In genomic region chr10:80168679-80169380, GRCh38 we compare ENCODE assay signal across 8 cellular contexts. TPM values are rescaled to one million over a fixed set of nuclear protein-coding genes. Genes with fewer than 3 reads are reported as not detected.
DNase-seq lines count a peak whose midpoint lies in the region; FAIRE-seq and TF ChIP-seq lines count a peak whose summit lies in the region.
"Had no signal": no experiment of that assay in that cellular context is flagged by ENCODE, and none has a peak within 500 bp of the region (broad histone marks: within the 10 kb centered on the region; RNA-seq: fewer than 3 reads in every experiment).

No MANE protein-coding gene starts in this region.

- H3K27ac Mint-ChIP-seq in glutamatergic neuron (ENCODE audit: unreplicated experiment): no peak overlapping the region

- no peak overlapping the region for H3K56ac ChIP-seq in H1 (replicated peaks; ENCODE audit: insufficient read length, low read depth, low read length)

- TF ChIP-seq CTCF in MM.1S (IDR thresholded peaks at IDR 0.05; ENCODE audit: low read length) (peak; percentile 64), H1 (IDR thresholded peaks at IDR 0.05; ENCODE audit: control extremely low read depth in 1 of 3, insufficient read depth in 1 of 3, low read depth in 1 of 3, low read length in 3 of 3) (peak; percentile 60 to 65 (median 62)), glutamatergic neuron (IDR thresholded peaks at IDR 0.05; ENCODE audit: partially characterized antibody, unreplicated experiment) (no peak)

- H3K9me3 Mint-ChIP-seq in glutamatergic neuron (ENCODE audit: unreplicated experiment): peaks cover 19% of the 10 kb centered on the region

- peak; percentile 42 for DNase-seq in GM18507 (ENCODE audit: extremely low spot score, insufficient read length, low read depth)
- peak; percentile 24 for DNase-seq in MM.1S
- DNase-seq in H1 (ENCODE audit: low read depth in 1 of 2, low spot score in 2 of 2): peak in 1 of 2 experiments; percentile 77
- DNase-seq in kidney glomerular epithelial cell (lab: John Stamatoyannopoulos, UW): no peak
- no peak for DNase-seq in glutamatergic neuron
- DNase-seq in G401 (ENCODE audit: low spot score): no peak

- no peak overlapping the region for H3K4me3 Mint-ChIP-seq in glutamatergic neuron (ENCODE audit: unreplicated experiment)

- no peak overlapping the region for H3K4ac ChIP-seq in H1 (replicated peaks; ENCODE audit: insufficient read length, low read depth, low read length)

- in situ Hi-C loops in G401 (cut with HindIII; ENCODE audit: low sequenced_read_pairs): no loop called here

- no peak overlapping the region for H3K23ac ChIP-seq in H1 (ENCODE audit: insufficient read length)

- H2BK120ac ChIP-seq in H1 (replicated peaks; ENCODE audit: low read depth, low read length): no peak overlapping the region

- H3K4me1 ChIP-seq in MM.1S (ENCODE audit: low read length): no peaks in the 10 kb centered on the region
- peaks cover 4 to 16% (median 9%) of the 10 kb centered on the region in 4 experiments for H3K4me1 ChIP-seq in H1 (replicated peaks in 1 of 4; ENCODE audit: control insufficient read depth in 3 of 4, insufficient read depth in 4 of 4, low read length in 3 of 4)
- H3K4me1 ChIP-seq in skeletal muscle tissue (ENCODE audit: control insufficient read depth in 3 of 3, insufficient read depth in 3 of 3, low read length in 3 of 3): peaks cover 74 to 79% (median 79%) of the 10 kb centered on the region in 3 donors

- H4K8ac ChIP-seq in H1 (ENCODE audit: extremely low read depth, insufficient read depth, low read length): peak overlapping the region; percentile 47; the same call in 1 of the 2 replicates

- H2BK5ac ChIP-seq in H1 (ENCODE audit: low read depth, low read length): no peak overlapping the region

- H2AK5ac ChIP-seq in H1 (ENCODE audit: low read depth, low read length): no peak overlapping the region

- FAIRE-seq in GM18507 (lab: Jason Lieb, UNC): no peak
- FAIRE-seq in H1 (lab: Jason Lieb, UNC): no peak

- H3K9ac ChIP-seq in MM.1S (ENCODE audit: low read length) (no peak overlapping the region), H1 (replicated peaks in 1 of 4; ENCODE audit: extremely low read depth in 1 of 4, low read depth in 3 of 4, low read length in 3 of 4) (no peak overlapping the region), skeletal muscle tissue (ENCODE audit: low read depth in 1 of 3, low read length in 3 of 3) (peak overlapping the region in 1 of 3 donors; percentile 54)

- H3K4me2 ChIP-seq in MM.1S (ENCODE audit: low read depth, low read length) (no peak overlapping the region), H1 (ENCODE audit: insufficient read depth in 1 of 2, low read depth in 2 of 2, low read length in 2 of 2) (no peak overlapping the region)

- CTCF ChIA-PET in H1 (lab: Charles Lee; ENCODE audit: partially characterized antibody): interaction anchor here (0.6 to 5.8 kb wide), 17 partner anchors 8 to 53 kb away, joined by 3 to 59 read pairs (median 5); no protein-coding TSS in a partner anchor

- H3F3A ChIP-seq in MM.1S (ENCODE audit: insufficient read depth, low read length): no peaks in the 10 kb centered on the region

- H2AFZ ChIP-seq in MM.1S (ENCODE audit: low read length) (no peak overlapping the region), H1 (ENCODE audit: low read length) (no peak overlapping the region)

- no peaks in the 10 kb centered on the region for H3K36me3 Mint-ChIP-seq in glutamatergic neuron (ENCODE audit: unreplicated experiment)

- H3K27me3 Mint-ChIP-seq in glutamatergic neuron (ENCODE audit: unreplicated experiment): peaks cover 6% of the 10 kb centered on the region

- H3K23me2 ChIP-seq in H1 (ENCODE audit: low read depth, low read length): no peaks in the 10 kb centered on the region

- TF ChIP-seq POLR2A in H1 (IDR thresholded peaks at IDR 0.05; ENCODE audit: control extremely low read depth in 1 of 2, low read depth in 2 of 2, low read length in 2 of 2): no peak

- H2BK15ac ChIP-seq in H1 (ENCODE audit: low read length): no peak overlapping the region

- no peak overlapping the region for H2BK20ac ChIP-seq in H1 (ENCODE audit: low read length)

- no peak for TF ChIP-seq EP300 in H1 (IDR thresholded peaks at IDR 0.05; ENCODE audit: borderline replicate concordance in 1 of 2, low read depth in 2 of 2, low read length in 2 of 2)

- peaks cover 88% of the 10 kb centered on the region for H3K79me2 ChIP-seq in MM.1S (ENCODE audit: low read length)
- no peaks in the 10 kb centered on the region for H3K79me2 ChIP-seq in H1 (ENCODE audit: control insufficient read depth in 1 of 2, insufficient read depth in 2 of 2, low read length in 2 of 2)

- no peak overlapping the region for H2BK12ac ChIP-seq in H1 (ENCODE audit: low read depth, low read length)

- H3K27me3 ChIP-seq in MM.1S (replicated peaks; ENCODE audit: insufficient read depth, low read length): no peaks in the 10 kb centered on the region
- no peaks in the 10 kb centered on the region for H3K27me3 ChIP-seq in H1 (replicated peaks in 1 of 4; ENCODE audit: control insufficient read depth in 3 of 4, extremely low read depth in 1 of 4, insufficient read depth in 3 of 4, low read length in 3 of 4)
- no peaks in the 10 kb centered on the region for H3K27me3 ChIP-seq in skeletal muscle tissue (ENCODE audit: control insufficient read depth in 3 of 3, insufficient read depth in 3 of 3, low read length in 3 of 3)

- no peak overlapping the region for H3K18ac ChIP-seq in H1 (ENCODE audit: extremely low read depth, low read length)

- 83% methylated on average over 13 of the region's 13 CpGs; no CpG with 5 or more reads in 1 of the 2 experiments for WGBS in H1 (ENCODE audit: extremely low coverage in 1 of 2, insufficient coverage in 1 of 2, insufficient read length in 1 of 2, insufficient replicate concordance in 2 of 2, low coverage in 1 of 2, low lambda C conversion rate in 2 of 2, missing lambda C conversion rate in 1 of 2), 2 experiments

- TF ChIP-seq RAD21 in H1 (IDR thresholded peaks at IDR 0.05 in 1 of 2, conservative IDR thresholded peaks at IDR 0.05 in 1 of 2; ENCODE audit: low read depth in 2 of 2, low read length in 2 of 2): peak; percentile 63 to 72

- H3K4me3 ChIP-seq in MM.1S (ENCODE audit: low read length) (no peak overlapping the region), H1 (ENCODE audit: extremely low read depth in 1 of 4, insufficient read depth in 2 of 4, low read depth in 3 of 4, low read length in 4 of 4) (no peak overlapping the region), skeletal muscle tissue (ENCODE audit: low read length in 3 of 3) (no peak overlapping the region)

- peaks cover 4% of the 10 kb centered on the region for H3K79me1 ChIP-seq in H1 (ENCODE audit: low read depth, low read length)

- no peak overlapping the region for H3K14ac ChIP-seq in H1 (ENCODE audit: insufficient read length)

- peaks cover 17% of the 10 kb centered on the region; the same call in 1 of the 2 replicates for H4K20me1 ChIP-seq in MM.1S (ENCODE audit: insufficient read depth, low read length)
- H4K20me1 ChIP-seq in H1 (replicated peaks in 1 of 2; ENCODE audit: control insufficient read depth in 1 of 2, insufficient read depth in 2 of 2, low read length in 2 of 2): peaks cover 2% of the 10 kb centered on the region in 2 experiments

- H3K4me1 Mint-ChIP-seq in glutamatergic neuron (ENCODE audit: low read depth, unreplicated experiment): peaks cover 12% of the 10 kb centered on the region

- peaks cover 5% of the 10 kb centered on the region; the same call in 1 of the 2 replicates for H3K36me3 ChIP-seq in MM.1S (replicated peaks; ENCODE audit: insufficient read depth, low read length)
- H3K36me3 ChIP-seq in H1 (ENCODE audit: control insufficient read depth in 2 of 4, insufficient read depth in 4 of 4, low read length in 3 of 4): 0 out of 8 replicates have a peak, but pooled peaks cover 0 to 4% (median 0%) of the 10 kb centered on the region in 4 experiments
- peaks cover 57 to 68% (median 58%) of the 10 kb centered on the region in 3 donors for H3K36me3 ChIP-seq in skeletal muscle tissue (ENCODE audit: control insufficient read depth in 3 of 3, insufficient read depth in 3 of 3, low read length in 3 of 3)

- no peak overlapping the region for H4K91ac ChIP-seq in H1 (replicated peaks; ENCODE audit: insufficient read length, low read length)

- H3K27ac ChIP-seq in MM.1S (ENCODE audit: low read length): no peak overlapping the region
- H3K27ac ChIP-seq in H1 (ENCODE audit: low read depth, low read length): no peak overlapping the region
- peak overlapping the region; percentile 74 for H3K27ac ChIP-seq in skeletal muscle tissue (ENCODE audit: low read depth, low read length)

- no peaks in the 10 kb centered on the region for H3K9me2 ChIP-seq in MM.1S (replicated peaks; ENCODE audit: insufficient read depth, low read length)

- no peak overlapping the region for H4K5ac ChIP-seq in H1 (ENCODE audit: insufficient read length, low read depth, low read length)

- POLR2A ChIA-PET in H1 (lab: Charles Lee; ENCODE audit: partially characterized antibody): no interaction called here

- H3K9me3 ChIP-seq in MM.1S (replicated peaks; ENCODE audit: insufficient read depth, low read length) (no peaks in the 10 kb centered on the region), H1 (ENCODE audit: insufficient read depth in 2 of 2, low read depth in 1 of 2, low read length in 1 of 2) (no peaks in the 10 kb centered on the region), skeletal muscle tissue (ENCODE audit: control insufficient read depth in 3 of 3, low read length in 3 of 3) (no peaks in the 10 kb centered on the region)

RNA-seq across cellular contexts. Expression of gene PLAC9, which starts 36.3 kb away (rescaled TPM):
- total RNA-seq in H1 (2021; fragmentation: NEBNext Ultra II Directional; extraction: Animal tissue kit (Norgen Biotek cat#: 25700)): 12.4 and 16.7 TPM in 2 replicates
- 8.4 and 12.9 TPM in 2 replicates for polyA plus RNA-seq in H1 (2011; rRNA removed)
- 7.4 TPM for polyA plus RNA-seq in H1 (2011; cell fraction: cytosol; rRNA removed)
- 9.3 TPM for polyA plus RNA-seq in H1 (2011; cell fraction: nucleus; rRNA removed)
- 8.1 to 17.1 TPM (median 14.4 TPM) in 4 replicates for polyA plus RNA-seq in H1 (2012, experiment 1 of 2)
- polyA plus RNA-seq in H1 (2012, experiment 2 of 2): 16.4 TPM
- 10.9 TPM for polyA plus RNA-seq in H1 (2013, experiment 1 of 2)
- 10.9 TPM for polyA plus RNA-seq in H1 (2013, experiment 2 of 2)
- polyA minus RNA-seq in H1 (2011; rRNA and poly(A)+ RNA removed): 1.2 and 1.8 TPM in 2 replicates
- polyA minus RNA-seq in H1 (2011; cell fraction: cytosol; rRNA and poly(A)+ RNA removed): 3.3 TPM
- polyA minus RNA-seq in H1 (2011; cell fraction: nucleus; rRNA and poly(A)+ RNA removed): 2.9 TPM
- 36.5 TPM for total RNA-seq in skeletal muscle tissue
- not detected for total RNA-seq in glutamatergic neuron (ENCODE audit: unreplicated experiment)
- 1.7 TPM in 1 of 2 replicates, not detected in the other for total RNA-seq in G401 (2014; rRNA removed; shearing (Covaris generic))
- total RNA-seq: HT1080 had no signal

RNA-seq across cellular contexts. Expression of gene ANXA11, which starts 36.5 kb away (rescaled TPM):
- total RNA-seq in H1 (2021; fragmentation: NEBNext Ultra II Directional; extraction: Animal tissue kit (Norgen Biotek cat#: 25700)): 70.6 and 84.9 TPM in 2 replicates
- polyA plus RNA-seq in H1 (2011; rRNA removed): 40.5 and 58.7 TPM in 2 replicates
- 38.1 TPM for polyA plus RNA-seq in H1 (2011; cell fraction: cytosol; rRNA removed)
- polyA plus RNA-seq in H1 (2011; cell fraction: nucleus; rRNA removed): 50.9 TPM
- polyA plus RNA-seq in H1 (2012, experiment 1 of 2): 113 to 134 TPM (median 126 TPM) in 4 replicates
- 58.1 TPM for polyA plus RNA-seq in H1 (2012, experiment 2 of 2)
- polyA plus RNA-seq in H1 (2013, experiment 1 of 2): 193 TPM
- 199 TPM for polyA plus RNA-seq in H1 (2013, experiment 2 of 2)
- polyA minus RNA-seq in H1 (2011; rRNA and poly(A)+ RNA removed): 27.2 and 42.8 TPM in 2 replicates
- polyA minus RNA-seq in H1 (2011; cell fraction: cytosol; rRNA and poly(A)+ RNA removed): 29.3 TPM
- 26.1 TPM for polyA minus RNA-seq in H1 (2011; cell fraction: nucleus; rRNA and poly(A)+ RNA removed)
- total RNA-seq in skeletal muscle tissue: 29.7 TPM
- total RNA-seq in glutamatergic neuron (ENCODE audit: unreplicated experiment): 2.3 TPM
- 99.7 and 111 TPM in 2 replicates for total RNA-seq in G401 (2014; rRNA removed; shearing (Covaris generic))

Comparison
In these comparisons a context has a peak if more than half of its experiments do, and no peak if none do; other contexts are left out.
1. DNase-seq: peak in GM18507 (single experiment) and MM.1S (single experiment); none in kidney glomerular epithelial cell (single experiment), glutamatergic neuron (single experiment) and G401 (single experiment).